ENCODE assay signal across 7 cellular contexts in the genomic region with DNA sequence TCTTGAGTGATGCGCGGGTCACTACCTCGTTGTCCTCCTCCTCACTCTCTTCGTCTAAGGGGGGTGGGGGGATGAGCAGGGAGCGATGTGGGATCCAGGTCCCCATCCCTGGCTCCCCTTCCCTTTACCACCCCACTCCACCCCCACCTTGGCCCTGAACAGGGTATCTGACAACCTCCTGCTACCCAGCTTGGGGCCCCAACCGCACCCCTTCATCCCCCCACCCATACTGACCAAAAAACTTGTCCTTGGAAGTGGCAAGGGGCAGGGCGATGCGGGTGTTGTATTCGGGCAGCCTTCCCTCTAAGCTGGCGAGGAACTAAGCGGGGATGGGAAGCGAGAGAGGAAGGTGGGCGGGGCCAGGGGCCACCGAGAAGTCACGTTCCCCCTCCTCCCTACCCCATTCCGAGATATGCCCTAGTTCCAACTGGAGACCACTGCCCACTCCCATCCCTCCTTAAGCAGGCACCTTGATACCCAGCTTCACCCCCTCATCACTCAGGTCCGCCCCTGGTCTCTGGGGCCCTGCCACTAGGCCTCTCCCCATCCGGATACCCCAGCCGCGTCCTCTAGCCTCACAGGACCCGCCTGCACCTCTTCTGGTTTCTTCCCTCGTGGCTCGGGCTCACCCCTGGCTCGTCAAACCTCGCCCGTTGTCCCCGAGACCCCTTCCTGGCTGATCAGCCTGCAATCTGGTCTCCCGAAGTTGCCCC. TPM values are rescaled to one million over a fixed set of nuclear protein-coding genes. Genes with fewer than 3 reads are reported as not detected.
DNase-seq lines count a peak whose midpoint lies in the region; ATAC-seq and TF ChIP-seq lines count a peak whose summit lies in the region.
"Had no signal": no experiment of that assay in that cellular context is flagged by ENCODE, and none has a peak within 500 bp of the region (broad histone marks: within the 10 kb centered on the region; RNA-seq: fewer than 3 reads in every experiment).

No MANE protein-coding gene starts in this region.

- H3K36me3 Mint-ChIP-seq in naive thymus-derived CD8-positive, alpha-beta T cell: no peaks in the 10 kb centered on the region

- H4K20me1 ChIP-seq in DOHH2 (ENCODE audit: control insufficient read depth, insufficient read depth, low read depth, low read length): no peaks in the 10 kb centered on the region

- TF ChIP-seq CTCF in DOHH2 (IDR thresholded peaks at IDR 0.05; ENCODE audit: low read depth, low read length, poor library complexity, severe bottlenecking) (no peak), astrocyte of the cerebellum (IDR thresholded peaks at IDR 0.05; ENCODE audit: low read depth, low read length, missing control alignments) (no peak)

- H3K4me3 Mint-ChIP-seq in naive thymus-derived CD8-positive, alpha-beta T cell: peak overlapping the region; percentile 58 to 88 (median 76)

- in situ Hi-C loops in astrocyte of the cerebellum (cut with HindIII; ENCODE audit: low sequenced_read_pairs): no loop called here

- H3F3A ChIP-seq in DOHH2 (ENCODE audit: control insufficient read depth, insufficient read depth): peaks cover 6% of the 10 kb centered on the region

- no peaks in the 10 kb centered on the region for H3K9me3 ChIP-seq in DOHH2 (ENCODE audit: control insufficient read depth, insufficient read depth, low read length)

- no peaks in the 10 kb centered on the region for H3K36me3 ChIP-seq in DOHH2 (ENCODE audit: control insufficient read depth, low read length)

- H3K4me2 ChIP-seq in DOHH2 (ENCODE audit: low read length): peak overlapping the region; percentile 48

- ATAC-seq in naive thymus-derived CD8-positive, alpha-beta T cell: peak; percentile 15 to 33
- ATAC-seq in HG03521 (IDR thresholded peaks at IDR 0.05; ENCODE audit: unreplicated experiment): no peak
- no peak for ATAC-seq in HG03442 (IDR thresholded peaks at IDR 0.05; ENCODE audit: unreplicated experiment)

- POLR2A ChIA-PET in naive thymus-derived CD8-positive, alpha-beta T cell (lab: Charles Lee): interaction anchor here (1.3 to 2.5 kb wide), 4 partner anchors 10 to 46 kb away, joined by 4 to 13 read pairs (median 6); partner anchors contain the start of genes ODAD3, PRKCSH and SWSAP1

- DNase-seq in astrocyte of the cerebellum (ENCODE audit: low read depth): no peak
- DNase-seq in naive thymus-derived CD8-positive, alpha-beta T cell: peak in 3 of 10 donors; percentile 23 to 42 (median 30)
- DNase-seq in inferior parietal cortex (ENCODE audit: extremely low spot score): no peak

- H3K4me3 ChIP-seq in DOHH2 (ENCODE audit: low read length) (peak overlapping the region; percentile 48; the same call in 1 of the 2 replicates), astrocyte of the cerebellum (ENCODE audit: low read depth, low read length) (peak overlapping the region; percentile 11)

- H3K27me3 Mint-ChIP-seq in naive thymus-derived CD8-positive, alpha-beta T cell: peaks cover 19 to 66% (median 41%) of the 10 kb centered on the region in 5 donors

- H3K27ac Mint-ChIP-seq in naive thymus-derived CD8-positive, alpha-beta T cell: peak overlapping the region in 1 of 10 donors; percentile 69

- no peaks in the 10 kb centered on the region for H3K9me3 Mint-ChIP-seq in naive thymus-derived CD8-positive, alpha-beta T cell

- peaks cover 18 to 52% (median 46%) of the 10 kb centered on the region in 4 donors for H3K4me1 Mint-ChIP-seq in naive thymus-derived CD8-positive, alpha-beta T cell

- H3K9me2 ChIP-seq in DOHH2 (replicated peaks; ENCODE audit: control insufficient read depth, low read length): no peaks in the 10 kb centered on the region

- H3K4me1 ChIP-seq in DOHH2 (ENCODE audit: control insufficient read depth, low read length): peaks cover 46% of the 10 kb centered on the region

- H3K79me2 ChIP-seq in DOHH2 (ENCODE audit: control insufficient read depth, low read length): no peaks in the 10 kb centered on the region

- no peak overlapping the region for H3K27ac ChIP-seq in DOHH2 (ENCODE audit: low read depth, low read length)

- H3K27me3 ChIP-seq in DOHH2 (ENCODE audit: control insufficient read depth, low read length): peaks cover 49% of the 10 kb centered on the region

RNA-seq across cellular contexts. Expression of gene RGL3, which starts 1.9 kb away (rescaled TPM):
- not detected for total RNA-seq in naive thymus-derived CD8-positive, alpha-beta T cell
- not detected for polyA plus RNA-seq in naive thymus-derived CD8-positive, alpha-beta T cell
- total RNA-seq: T-helper 2 cell treated with Interferon-gamma antibody and Interleukin-4, amounts not matched to agents 100 ng/mL and 5 ng/mL, for 36 hours had no signal

RNA-seq across cellular contexts. Expression of gene ODAD3, which starts 13.9 kb away (rescaled TPM):
- total RNA-seq in naive thymus-derived CD8-positive, alpha-beta T cell: not detected
- not detected for polyA plus RNA-seq in naive thymus-derived CD8-positive, alpha-beta T cell
- total RNA-seq: T-helper 2 cell treated with Interferon-gamma antibody and Interleukin-4, amounts not matched to agents 100 ng/mL and 5 ng/mL, for 36 hours had no signal

RNA-seq across cellular contexts. Expression of gene PRKCSH, which starts 14.4 kb away (rescaled TPM):
- 100 to 1,000 TPM; 252 to 262 TPM for total RNA-seq in naive thymus-derived CD8-positive, alpha-beta T cell
- polyA plus RNA-seq in naive thymus-derived CD8-positive, alpha-beta T cell: 10 to 100 TPM; 23.5 to 58.7 (median 28.0) TPM

RNA-seq across cellular contexts. Expression of gene EPOR, which starts 36.9 kb away (rescaled TPM):
- 1 to 10 TPM; 5.1 to 6.2 TPM for total RNA-seq in naive thymus-derived CD8-positive, alpha-beta T cell
- 1 to 10 TPM; 5.1 to 6.9 (median 5.9) TPM for polyA plus RNA-seq in naive thymus-derived CD8-positive, alpha-beta T cell

RNA-seq across cellular contexts. Expression of gene SWSAP1, which starts 46.6 kb away (rescaled TPM):
- total RNA-seq in naive thymus-derived CD8-positive, alpha-beta T cell: 1 to 10 TPM; 5.6 to 5.7 TPM
- polyA plus RNA-seq in naive thymus-derived CD8-positive, alpha-beta T cell: 1 to 10 TPM; 4.3 to 5.8 (median 4.7) TPM

Comparison
In these comparisons a context has a peak if more than half of its experiments do, and no peak if none do; other contexts are left out.
1. ATAC-seq: peak in naive thymus-derived CD8-positive, alpha-beta T cell (2 of 2); none in HG03521 (single experiment) and HG03442 (single experiment).